In the genomic region with DNA sequence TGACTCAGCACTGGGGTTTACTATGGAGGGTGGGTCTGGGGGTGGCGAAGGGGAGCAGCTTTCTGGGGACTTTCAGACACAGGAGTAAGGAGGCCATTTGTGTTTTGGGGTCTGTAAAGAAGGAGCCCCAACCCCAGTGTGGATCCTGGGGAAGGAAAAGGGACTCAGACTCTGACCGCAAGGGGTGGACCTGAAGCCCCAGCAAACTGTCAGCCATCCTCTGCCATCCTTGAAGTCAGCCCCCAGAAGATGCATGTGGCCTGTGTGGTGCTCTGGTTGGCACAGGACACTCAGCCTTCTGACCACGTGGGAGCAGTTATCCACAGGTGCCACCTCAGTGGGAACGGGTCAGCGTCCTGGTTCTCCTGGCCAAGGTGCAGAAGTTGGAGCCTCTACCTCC, we compare ENCODE assay signal across 14 cellular contexts. TPM values are rescaled to one million over a fixed set of nuclear protein-coding genes. Genes with fewer than 3 reads are reported as not detected.
DNase-seq lines count a peak whose midpoint lies in the region; ATAC-seq and TF ChIP-seq lines count a peak whose summit lies in the region.
"Had no signal": no experiment of that assay in that cellular context is flagged by ENCODE, and none has a peak within 500 bp of the region (broad histone marks: within the 10 kb centered on the region; RNA-seq: fewer than 3 reads in every experiment).

No MANE protein-coding gene starts in this region.

- intact Hi-C loops in activated CD4-positive, alpha-beta memory T cell treated with anti-CD3 and anti-CD28 coated beads for 36 hours (cut with micrococcal nuclease) = loop anchor here (1.0 to 2.0 kb wide), 6 partner anchors 13 to 195 kb away; a partner anchor contains a TSS
- intact Hi-C loops in stomach (cut with DNase I; ENCODE audit: low total_unique reads) = loop anchor here (5.0 kb wide), 1 partner anchor 188 kb away; no protein-coding TSS in a partner anchor

- TF ChIP-seq CTCF in stomach (IDR thresholded peaks at IDR 0.05) = no peak

- TF ChIP-seq POLR2A in stomach (IDR thresholded peaks at IDR 0.05) = no peak

- H3K27ac Mint-ChIP-seq in activated T-cell treated with anti-CD3 and anti-CD28 coated beads, Interleukin-2, amount 50 U/mL, for 24 hours = peak overlapping the region; percentile 92
- H3K27ac Mint-ChIP-seq in activated CD4-positive, alpha-beta memory T cell treated with anti-CD3 and anti-CD28 coated beads for 36 hours = peak overlapping the region; percentile 87
- H3K27ac Mint-ChIP-seq in effector memory CD8-positive, alpha-beta T cell = peak overlapping the region; percentile 92

- ATAC-seq in effector memory CD8-positive, alpha-beta T cell (replicated peaks) = no peak
- ATAC-seq in HG02938 (IDR thresholded peaks at IDR 0.05; ENCODE audit: unreplicated experiment) = no peak

- H3K36me3 ChIP-seq in stomach = no peaks in the 10 kb centered on the region
- H3K36me3 ChIP-seq: HAP-1 had no signal

- no peaks in the 10 kb centered on the region for H3K9me3 Mint-ChIP-seq in activated T-cell treated with anti-CD3 and anti-CD28 coated beads, Interleukin-2, amount 50 U/mL, for 24 hours
- no peaks in the 10 kb centered on the region for H3K9me3 Mint-ChIP-seq in activated CD4-positive, alpha-beta memory T cell treated with anti-CD3 and anti-CD28 coated beads for 36 hours
- H3K9me3 Mint-ChIP-seq in effector memory CD8-positive, alpha-beta T cell = no peaks in the 10 kb centered on the region

- DNase-seq in activated T-cell treated with anti-CD3 and anti-CD28 coated beads, Interleukin-2, amount 50 U/mL, for 24 hours = peak; percentile 28
- DNase-seq in activated T-cell treated with anti-CD3 and anti-CD28 coated beads for 4 hours (no peak), stomach (peak; percentile 19), GF-D8 (lab: John Stamatoyannopoulos, UW) (no peak), C1 segment of cervical spinal cord (lab: John Stamatoyannopoulos, UW) (no peak)
- DNase-seq in activated CD4-positive, alpha-beta memory T cell treated with anti-CD3 and anti-CD28 coated beads for 36 hours = peak; percentile 12
- DNase-seq in effector memory CD8-positive, alpha-beta T cell = no peak
- DNase-seq: NCI-H2227 treated with DMSO at 0.1 percent for 48 hours, occipital lobe had no signal

- H3K9me3 ChIP-seq in stomach = no peaks in the 10 kb centered on the region
- H3K9me3 ChIP-seq: HAP-1 had no signal

- no peak overlapping the region for H3K27ac ChIP-seq in stomach
- H3K27ac ChIP-seq: hepatocyte had no signal

- CTCF ChIA-PET in activated CD4-positive, alpha-beta memory T cell treated with anti-CD3 and anti-CD28 coated beads for 36 hours (lab: Charles Lee) = interaction anchor here (1.1 to 5.4 kb wide), 12 partner anchors 8 to 222 kb away, joined by 3 to 67 read pairs (median 9); a partner anchor contains a TSS

- no peak overlapping the region for H3K4me3 ChIP-seq in stomach
- H3K4me3 ChIP-seq: HAP-1, hepatocyte had no signal

- POLR2A ChIA-PET in activated CD4-positive, alpha-beta memory T cell treated with anti-CD3 and anti-CD28 coated beads for 36 hours (lab: Charles Lee) = interaction anchor here (1.4 to 2.9 kb wide), 2 partner anchors 13 to 195 kb away, joined by 4 to 25 read pairs; a partner anchor contains a TSS

- H3K27me3 Mint-ChIP-seq in activated T-cell treated with anti-CD3 and anti-CD28 coated beads, Interleukin-2, amount 50 U/mL, for 24 hours = no peaks in the 10 kb centered on the region
- H3K27me3 Mint-ChIP-seq in activated CD4-positive, alpha-beta memory T cell treated with anti-CD3 and anti-CD28 coated beads for 36 hours = no peaks in the 10 kb centered on the region
- H3K27me3 Mint-ChIP-seq in effector memory CD8-positive, alpha-beta T cell = no peaks in the 10 kb centered on the region

- no peak for TF ChIP-seq EP300 in stomach (IDR thresholded peaks at IDR 0.05)

- H3K36me3 Mint-ChIP-seq in activated T-cell treated with anti-CD3 and anti-CD28 coated beads, Interleukin-2, amount 50 U/mL, for 24 hours (ENCODE audit: low read depth) = no peaks in the 10 kb centered on the region
- no peaks in the 10 kb centered on the region for H3K36me3 Mint-ChIP-seq in activated CD4-positive, alpha-beta memory T cell treated with anti-CD3 and anti-CD28 coated beads for 36 hours
- H3K36me3 Mint-ChIP-seq in effector memory CD8-positive, alpha-beta T cell (ENCODE audit: insufficient read depth) = peaks cover 6% of the 10 kb centered on the region

- H3K4me3 Mint-ChIP-seq in activated T-cell treated with anti-CD3 and anti-CD28 coated beads, Interleukin-2, amount 50 U/mL, for 24 hours = no peak overlapping the region
- H3K4me3 Mint-ChIP-seq in activated CD4-positive, alpha-beta memory T cell treated with anti-CD3 and anti-CD28 coated beads for 36 hours = no peak overlapping the region
- peak overlapping the region in 1 of 2 donors; percentile 56 for H3K4me3 Mint-ChIP-seq in effector memory CD8-positive, alpha-beta T cell

- H3K4me1 ChIP-seq in stomach = peaks cover 46 to 96% (median 63%) of the 10 kb centered on the region in 4 donors

- WGBS in stomach, 5 donors = 72 to 87% (median 82%) methylated on average over 5 of the region's 5 CpGs

- peaks cover 74% of the 10 kb centered on the region for H3K4me1 Mint-ChIP-seq in activated T-cell treated with anti-CD3 and anti-CD28 coated beads, Interleukin-2, amount 50 U/mL, for 24 hours (ENCODE audit: low read depth)
- H3K4me1 Mint-ChIP-seq in activated CD4-positive, alpha-beta memory T cell treated with anti-CD3 and anti-CD28 coated beads for 36 hours (ENCODE audit: low read depth) = peaks cover 62% of the 10 kb centered on the region
- peaks cover 35 to 55% of the 10 kb centered on the region in 2 donors for H3K4me1 Mint-ChIP-seq in effector memory CD8-positive, alpha-beta T cell (ENCODE audit: low read depth in 2 of 2)

- H3K27me3 ChIP-seq in stomach = no peaks in the 10 kb centered on the region
- H3K27me3 ChIP-seq: hepatocyte had no signal

RNA-seq across cellular contexts. Expression of a gene that starts 26.0 kb away (rescaled TPM):
- total RNA-seq in activated CD4-positive, alpha-beta memory T cell treated with anti-CD3 and anti-CD28 coated beads for 36 hours = not detected
- 100 to 1,000 TPM in 2 of 5 donors, 10 to 100 TPM in 3; 22.3 to 299 (median 85.8) TPM for total RNA-seq in stomach
- polyA plus RNA-seq in stomach = 10 to 100 TPM in 1 of 3 donors, 1 to 10 TPM in 2; 9.5 to 40.9 (median 9.6) TPM
- total RNA-seq: bronchial epithelial cell, Daoy, occipital lobe had no signal

RNA-seq across cellular contexts. Expression of a gene that starts 48.9 kb away (rescaled TPM):
- 1 to 10 TPM; 1.6 to 2.1 TPM for total RNA-seq in activated CD4-positive, alpha-beta memory T cell treated with anti-CD3 and anti-CD28 coated beads for 36 hours
- total RNA-seq in stomach = 100 to 1,000 TPM in 2 of 5 donors, 10 to 100 TPM in 3; 32.2 to 213 (median 84.6) TPM
- polyA plus RNA-seq in stomach = 100 to 1,000 TPM in 2 of 3 donors, 10 to 100 TPM in 1; 83.8 to 350 (median 194) TPM

Comparison
In these comparisons a context has a peak if more than half of its experiments do, and no peak if none do; other contexts are left out.
1. DNase-seq: peak in activated T-cell treated with anti-CD3 and anti-CD28 coated beads, Interleukin-2, amount 50 U/mL, for 24 hours (single experiment), activated CD4-positive, alpha-beta memory T cell treated with anti-CD3 and anti-CD28 coated beads for 36 hours (single experiment) and stomach (single experiment); none in activated T-cell treated with anti-CD3 and anti-CD28 coated beads for 4 hours (single experiment), effector memory CD8-positive, alpha-beta T cell (0 of 3), GF-D8 (single experiment) and C1 segment of cervical spinal cord (0 of 14).
2. RNA of a gene that starts 26.0 kb away (total RNA-seq): 22.3 to 299 TPM in stomach; not detected in activated CD4-positive, alpha-beta memory T cell treated with anti-CD3 and anti-CD28 coated beads for 36 hours; every median in the first group is over 10 times any median in the second.
3. RNA of a gene that starts 48.9 kb away (total RNA-seq): 32.2 to 213 TPM in stomach; 1.6 to 2.1 TPM in activated CD4-positive, alpha-beta memory T cell treated with anti-CD3 and anti-CD28 coated beads for 36 hours; every median in the first group is over 10 times any median in the second.
4. Peak in every context shown above with its lines, with median percentiles within 50 percentile points of each other: H3K27ac Mint-ChIP-seq.